Comparison of ENCODE assay signal across 19 cellular contexts in the genomic region with DNA sequence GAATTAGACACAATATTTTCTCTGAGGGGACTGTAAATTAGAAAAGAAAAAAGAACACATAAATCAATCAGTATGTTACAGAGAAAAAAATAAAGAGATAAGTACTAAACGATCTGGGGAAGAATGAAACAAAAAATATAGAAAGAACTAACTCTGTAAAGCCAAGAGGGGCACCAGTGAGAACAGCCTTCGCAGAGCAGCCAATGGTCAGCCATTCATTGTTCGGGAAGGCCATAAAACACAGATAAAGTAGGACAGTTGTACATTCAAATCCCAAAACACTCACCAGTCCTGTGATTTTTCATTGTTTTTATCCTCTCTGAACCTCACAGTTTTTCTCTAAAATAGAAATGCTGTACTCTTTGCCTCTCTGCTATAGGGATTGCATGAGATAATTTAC.
A peak's percentile ranks its signal among the peaks of the same experiment; 100 is the strongest.
DNase-seq lines count a peak whose midpoint lies in the region; ATAC-seq, FAIRE-seq and TF ChIP-seq lines count a peak whose summit lies in the region.
"Had no signal": no experiment of that assay in that cellular context is flagged by ENCODE, and none has a peak within 500 bp of the region (broad histone marks: within the 10 kb centered on the region; RNA-seq: fewer than 3 reads in every experiment).

No MANE protein-coding gene starts in this region.

- H3K27me3 ChIP-seq in cardiac muscle cell (no peaks in the 10 kb centered on the region), adipocyte (replicated peaks; ENCODE audit: control insufficient read depth, insufficient read depth, low read length) (no peaks in the 10 kb centered on the region)
- H3K27me3 ChIP-seq: sigmoid colon had no signal

- H3K4me3 ChIP-seq in cardiac muscle cell (no peak overlapping the region), adipocyte (ENCODE audit: low read length) (no peak overlapping the region)
- H3K4me3 ChIP-seq: coronary artery, sigmoid colon had no signal

- no peak overlapping the region for H3K27ac ChIP-seq in cardiac muscle cell
- H3K27ac ChIP-seq: coronary artery, sigmoid colon had no signal

- H3K9me3 ChIP-seq in cardiac muscle cell (ENCODE audit: low read depth) (no peaks in the 10 kb centered on the region), adipocyte (ENCODE audit: control insufficient read depth, low read length) (no peaks in the 10 kb centered on the region)
- H3K9me3 ChIP-seq: sigmoid colon had no signal

- intact Hi-C loops in cardiac septum (cut with DNase I) = loop anchor here (5.0 to 10.0 kb wide), 2 partner anchors 170 to 212 kb away; a partner anchor contains a TSS

- ATAC-seq in GM21381 (IDR thresholded peaks at IDR 0.05; ENCODE audit: unreplicated experiment) (no peak), HG02884 (IDR thresholded peaks at IDR 0.05; ENCODE audit: unreplicated experiment) (no peak)
- ATAC-seq: stimulated activated memory B cell treated with anti-CD40 and anti-IgM and Interleukin-4, amounts not matched to agents 10 μg/mL and 1 μg/mL and 100 μg/mL, for 72 hours had no signal

- H3K4me1 ChIP-seq in cardiac muscle cell (ENCODE audit: low read depth) (peaks cover 3% of the 10 kb centered on the region), adipocyte (ENCODE audit: control insufficient read depth, insufficient read depth, low read length) (peaks cover 12% of the 10 kb centered on the region)
- H3K4me1 ChIP-seq: sigmoid colon had no signal

- peak overlapping the region; percentile 24 for H3K9ac ChIP-seq in adipocyte (ENCODE audit: low read length)

- DNase-seq in cardiac muscle cell (ENCODE audit: low read depth in 1 of 2, low spot score in 1 of 2) (peak in 1 of 2 donors; percentile 7), cardiac septum (ENCODE audit: low spot score) (no peak), adipocyte (ENCODE audit: low read depth) (peak; percentile 13), hepatic stellate cell (ENCODE audit: low spot score) (peak; percentile 8), NCI-H1092 treated with DMSO at 0.1 percent for 48 hours (lab: John Stamatoyannopoulos, UW) (no peak), frontal cortex (ENCODE audit: low spot score in 2 of 2) (no peak)
- DNase-seq: activated CD4-positive, alpha-beta T cell treated with anti-CD3 and anti-CD28 coated beads, Interleukin-2, amount 10 ng/mL, durations not matched to agents 7 days and 5 days; activated naive CD8-positive, alpha-beta T cell treated with anti-CD3 and anti-CD28 coated beads, Interleukin-2, amount 10 ng/mL, durations not matched to agents 7 days and 5 days; activated T-cell treated with anti-CD3 and anti-CD28 coated beads, Interleukin-2, amount 50 U/mL, for 1 hour; Calu3; NCI-H510A; sigmoid colon; T-helper 9 cell had no signal

- TF ChIP-seq CTCF in cardiac muscle cell (IDR thresholded peaks at IDR 0.05; ENCODE audit: low read depth, low read length) = peak; percentile 4

- H3K36me3 ChIP-seq in cardiac muscle cell = no peaks in the 10 kb centered on the region
- H3K36me3 ChIP-seq in adipocyte (ENCODE audit: control insufficient read depth, insufficient read depth, low read length, severe bottlenecking) = peaks cover 5% of the 10 kb centered on the region

- FAIRE-seq in frontal cortex (lab: Jason Lieb, UNC) = no peak
- FAIRE-seq: RCC 7860, urothelium cell line had no signal

Comparison
In these comparisons a context has a peak if more than half of its experiments do, and no peak if none do; other contexts are left out.
1. DNase-seq: peak in adipocyte (single experiment) and hepatic stellate cell (single experiment); none in cardiac septum (single experiment), NCI-H1092 treated with DMSO at 0.1 percent for 48 hours (single experiment) and frontal cortex (0 of 2).